42 cellular contexts compared by ENCODE assay signal in the genomic region with DNA sequence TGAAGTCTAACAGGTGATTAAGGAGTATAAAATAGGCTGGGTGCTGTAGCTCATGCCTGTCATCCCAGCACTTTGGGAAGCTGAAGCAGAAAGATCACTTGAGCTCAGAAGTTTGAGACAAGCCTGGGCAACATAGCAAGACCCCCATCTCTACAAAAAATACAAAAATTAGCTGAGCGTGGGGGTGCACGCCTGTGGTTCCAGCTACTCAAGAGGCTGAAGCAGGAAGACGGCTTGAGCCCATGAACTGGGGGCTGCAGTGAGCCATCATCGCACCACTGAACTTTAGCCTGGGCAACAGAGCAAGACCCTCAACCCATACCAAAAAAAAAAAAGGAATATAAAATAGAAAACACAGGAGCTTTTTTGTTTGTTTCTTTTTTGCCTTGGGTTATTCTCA. TPM values are rescaled to one million over a fixed set of nuclear protein-coding genes. Genes with fewer than 3 reads are reported as not detected.
"Had no signal": no experiment of that assay in that cellular context is flagged by ENCODE, and none has a peak within 500 bp of the region (broad histone marks: within the 10 kb centered on the region; RNA-seq: fewer than 3 reads in every experiment).

No MANE protein-coding gene starts in this region.

- H3K27me3 ChIP-seq: ascending aorta, body of pancreas, brain microvascular endothelial cell, breast epithelium had no signal

- H3K4me1 Mint-ChIP-seq: activated naive CD4-positive, alpha-beta T cell treated with anti-CD3 and anti-CD28 coated beads, Interleukin-2, amount 10 ng/mL, durations not matched to agents 7 days and 5 days; activated naive CD4-positive, alpha-beta T cell treated with anti-CD3 and anti-CD28 coated beads, Interleukin-2, amount 50 U/mL, for 24 hours; activated naive CD8-positive, alpha-beta T cell treated with anti-CD3 and anti-CD28 coated beads for 36 hours; activated naive CD8-positive, alpha-beta T cell treated with anti-CD3 and anti-CD28 coated beads, Interleukin-2, amount 50 U/mL, for 24 hours; activated T-helper 17 cell treated with anti-CD3 and anti-CD28 coated beads, Interleukin-2, amount 50 U/mL, for 72 hours; brain; central memory CD8-positive, alpha-beta T cell had no signal

- H3K27ac Mint-ChIP-seq: activated naive CD4-positive, alpha-beta T cell treated with anti-CD3 and anti-CD28 coated beads for 36 hours; activated naive CD4-positive, alpha-beta T cell treated with anti-CD3 and anti-CD28 coated beads, Interleukin-2, amount 10 ng/mL, durations not matched to agents 7 days and 5 days; activated naive CD4-positive, alpha-beta T cell treated with anti-CD3 and anti-CD28 coated beads, Interleukin-2, amount 50 U/mL, for 24 hours; activated naive CD4-positive, alpha-beta T cell treated with anti-CD3 and anti-CD28 coated beads, Interleukin-2, amount 50 U/mL, for 72 hours; activated naive CD8-positive, alpha-beta T cell; activated naive CD8-positive, alpha-beta T cell treated with anti-CD3 and anti-CD28 coated beads for 36 hours; activated naive CD8-positive, alpha-beta T cell treated with anti-CD3 and anti-CD28 coated beads, Interleukin-2, amount 10 ng/mL, durations not matched to agents 7 days and 5 days; activated naive CD8-positive, alpha-beta T cell treated with anti-CD3 and anti-CD28 coated beads, Interleukin-2, amount 50 U/mL, for 24 hours; activated T-cell treated with anti-CD3 and anti-CD28 coated beads, Interleukin-2, amount 50 U/mL, for 24 hours; activated T-cell treated with anti-CD3 and anti-CD28 coated beads, Interleukin-2, amount 50 U/mL, for 72 hours; activated T-helper 1 cell treated with anti-CD3 and anti-CD28 coated beads, Interleukin-12 subunit alpha, Interleukin-12 subunit beta, Interleukin-2, Interleukin-4 antibody, amounts not matched to agents 30 ng/mL and 10 ng/mL and 1 ng/mL, durations not matched to agents 14 hours and 24 hours and 36 hours; activated T-helper 17 cell treated with anti-CD3 and anti-CD28 coated beads, Interleukin-2, amount 50 U/mL, for 72 hours; activated T-helper 2 cell treated with anti-CD3 and anti-CD28 coated beads, Interferon-gamma antibody, Interleukin-2, Interleukin-4, amounts not matched to agents 10 μg/mL and 5 μg/mL and 100 μg/mL, durations not matched to agents 14 hours and 24 hours and 36 hours; brain had no signal

- H3K36me3 ChIP-seq: adrenal gland, ascending aorta, brain microvascular endothelial cell, breast epithelium, cardiac muscle cell had no signal

- DNase-seq: activated effector memory CD4-positive, alpha-beta T cell treated with anti-CD3 and anti-CD28 coated beads, Interleukin-2, amount 50 U/mL, for 16 hours; activated effector memory CD4-positive, alpha-beta T cell treated with Interleukin-2 at 50 U/mL for 16 hours; activated gamma-delta T cell; activated gamma-delta T cell treated with Interleukin-2 at 50 U/mL for 16 hours; activated naive CD4-positive, alpha-beta T cell; activated naive CD4-positive, alpha-beta T cell treated with anti-CD3 and anti-CD28 coated beads for 36 hours; activated naive CD4-positive, alpha-beta T cell treated with anti-CD3 and anti-CD28 coated beads, Interleukin-2, amount 10 ng/mL, durations not matched to agents 7 days and 5 days; activated naive CD4-positive, alpha-beta T cell treated with anti-CD3 and anti-CD28 coated beads, Interleukin-2, amount 50 U/mL, for 16 hours; activated naive CD4-positive, alpha-beta T cell treated with Interleukin-2 at 50 U/mL for 16 hours; activated naive CD8-positive, alpha-beta T cell treated with anti-CD3 and anti-CD28 coated beads for 36 hours; activated naive CD8-positive, alpha-beta T cell treated with anti-CD3 and anti-CD28 coated beads, Interleukin-2, amount 10 ng/mL, durations not matched to agents 7 days and 5 days; activated naive CD8-positive, alpha-beta T cell treated with anti-CD3 and anti-CD28 coated beads, Interleukin-2, amount 50 U/mL, for 24 hours; activated T-cell treated with anti-CD3 and anti-CD28 coated beads, Interleukin-2, amount 50 U/mL, for 24 hours; activated T-cell treated with anti-CD3 and anti-CD28 coated beads, Interleukin-2, amount 50 U/mL, for 4 hours; activated T-cell treated with anti-CD3 and anti-CD28 coated beads, Interleukin-2, amount 50 U/mL, for 48 hours; activated T-cell treated with anti-CD3 and anti-CD28 coated beads, Interleukin-2, amount 50 U/mL, for 72 hours; adrenal gland; amniotic stem cell; amygdala; anterior cingulate cortex; aorta; body of pancreas; brain microvascular endothelial cell; caudate nucleus; central memory CD4-positive, alpha-beta T cell; cerebellar nuclear complex had no signal

- FAIRE-seq: astrocyte, bronchial epithelial cell had no signal

- H3K9me3 Mint-ChIP-seq: activated naive CD4-positive, alpha-beta T cell treated with anti-CD3 and anti-CD28 coated beads for 36 hours; activated naive CD4-positive, alpha-beta T cell treated with anti-CD3 and anti-CD28 coated beads, Interleukin-2, amount 10 ng/mL, durations not matched to agents 7 days and 5 days; activated naive CD4-positive, alpha-beta T cell treated with anti-CD3 and anti-CD28 coated beads, Interleukin-2, amount 50 U/mL, for 24 hours; activated naive CD4-positive, alpha-beta T cell treated with anti-CD3 and anti-CD28 coated beads, Interleukin-2, amount 50 U/mL, for 72 hours; activated naive CD8-positive, alpha-beta T cell treated with anti-CD3 and anti-CD28 coated beads for 36 hours; activated naive CD8-positive, alpha-beta T cell treated with anti-CD3 and anti-CD28 coated beads, Interleukin-2, amount 10 ng/mL, durations not matched to agents 7 days and 5 days; activated naive CD8-positive, alpha-beta T cell treated with anti-CD3 and anti-CD28 coated beads, Interleukin-2, amount 50 U/mL, for 24 hours; activated T-cell treated with anti-CD3 and anti-CD28 coated beads, Interleukin-2, amount 50 U/mL, for 24 hours; activated T-cell treated with anti-CD3 and anti-CD28 coated beads, Interleukin-2, amount 50 U/mL, for 4 hours; activated T-cell treated with anti-CD3 and anti-CD28 coated beads, Interleukin-2, amount 50 U/mL, for 72 hours; activated T-helper 1 cell treated with anti-CD3 and anti-CD28 coated beads, Interleukin-12 subunit alpha, Interleukin-12 subunit beta, Interleukin-2, Interleukin-4 antibody, amounts not matched to agents 30 ng/mL and 10 ng/mL and 1 ng/mL, durations not matched to agents 14 hours and 24 hours and 36 hours; activated T-helper 17 cell treated with anti-CD3 and anti-CD28 coated beads, Interleukin-2, amount 50 U/mL, for 72 hours; activated T-helper 2 cell treated with anti-CD3 and anti-CD28 coated beads, Interferon-gamma antibody, Interleukin-2, Interleukin-4, amounts not matched to agents 10 μg/mL and 5 μg/mL and 100 μg/mL, durations not matched to agents 14 hours and 24 hours and 36 hours; brain; central memory CD8-positive, alpha-beta T cell had no signal

- H3K4me3 Mint-ChIP-seq: activated naive CD4-positive, alpha-beta T cell treated with anti-CD3 and anti-CD28 coated beads for 36 hours; activated naive CD4-positive, alpha-beta T cell treated with anti-CD3 and anti-CD28 coated beads, Interleukin-2, amount 10 ng/mL, durations not matched to agents 7 days and 5 days; activated naive CD4-positive, alpha-beta T cell treated with anti-CD3 and anti-CD28 coated beads, Interleukin-2, amount 50 U/mL, for 24 hours; activated naive CD8-positive, alpha-beta T cell; activated naive CD8-positive, alpha-beta T cell treated with anti-CD3 and anti-CD28 coated beads for 36 hours; activated naive CD8-positive, alpha-beta T cell treated with anti-CD3 and anti-CD28 coated beads, Interleukin-2, amount 10 ng/mL, durations not matched to agents 7 days and 5 days; activated naive CD8-positive, alpha-beta T cell treated with anti-CD3 and anti-CD28 coated beads, Interleukin-2, amount 50 U/mL, for 24 hours; activated T-cell treated with anti-CD3 and anti-CD28 coated beads, Interleukin-2, amount 50 U/mL, for 24 hours; activated T-cell treated with anti-CD3 and anti-CD28 coated beads, Interleukin-2, amount 50 U/mL, for 4 hours; activated T-cell treated with anti-CD3 and anti-CD28 coated beads, Interleukin-2, amount 50 U/mL, for 72 hours; activated T-helper 1 cell treated with anti-CD3 and anti-CD28 coated beads, Interleukin-12 subunit alpha, Interleukin-12 subunit beta, Interleukin-2, Interleukin-4 antibody, amounts not matched to agents 30 ng/mL and 10 ng/mL and 1 ng/mL, durations not matched to agents 14 hours and 24 hours and 36 hours; activated T-helper 17 cell treated with anti-CD3 and anti-CD28 coated beads, Interleukin-2, amount 50 U/mL, for 72 hours; brain; central memory CD8-positive, alpha-beta T cell had no signal

- H3K4me3 ChIP-seq: adrenal gland, ascending aorta, body of pancreas, breast epithelium, cardiac muscle cell had no signal

- ATAC-seq: activated naive CD4-positive, alpha-beta T cell treated with anti-CD3 and anti-CD28 coated beads, Interleukin-2, amount 50 U/mL, for 72 hours; activated naive CD8-positive, alpha-beta T cell treated with anti-CD3 and anti-CD28 coated beads, Interleukin-2, amount 50 U/mL, for 24 hours; activated T-cell treated with anti-CD3 and anti-CD28 coated beads, Interleukin-2, amount 50 U/mL, for 4 hours; activated T-cell treated with anti-CD3 and anti-CD28 coated beads, Interleukin-2, amount 50 U/mL, for 72 hours; activated T-helper 17 cell treated with anti-CD3 and anti-CD28 coated beads, Interleukin-2, amount 50 U/mL, for 72 hours; body of pancreas had no signal

- H3K9me3 ChIP-seq: adrenal gland, ascending aorta, body of pancreas, breast epithelium had no signal

- H3K36me3 Mint-ChIP-seq: activated naive CD4-positive, alpha-beta T cell treated with anti-CD3 and anti-CD28 coated beads, Interleukin-2, amount 10 ng/mL, durations not matched to agents 7 days and 5 days; activated naive CD4-positive, alpha-beta T cell treated with anti-CD3 and anti-CD28 coated beads, Interleukin-2, amount 50 U/mL, for 24 hours; activated naive CD8-positive, alpha-beta T cell; activated naive CD8-positive, alpha-beta T cell treated with anti-CD3 and anti-CD28 coated beads for 36 hours; activated naive CD8-positive, alpha-beta T cell treated with anti-CD3 and anti-CD28 coated beads, Interleukin-2, amount 10 ng/mL, durations not matched to agents 7 days and 5 days; brain had no signal

- H3K4me1 ChIP-seq: adrenal gland, ascending aorta, body of pancreas, breast epithelium had no signal

- H3K27ac ChIP-seq: adrenal gland, ascending aorta, body of pancreas, brain microvascular endothelial cell, breast epithelium, cardiac muscle cell had no signal

RNA-seq across cellular contexts. Expression of a gene that starts 55.0 kb away (rescaled TPM):
- total RNA-seq: activated naive CD4-positive, alpha-beta T cell treated with anti-CD3 and anti-CD28 coated beads for 36 hours; activated naive CD4-positive, alpha-beta T cell treated with anti-CD3 and anti-CD28 coated beads, Interleukin-2, amount 50 U/mL, for 72 hours; activated naive CD8-positive, alpha-beta T cell treated with anti-CD3 and anti-CD28 coated beads, Interleukin-2, amount 10 ng/mL, durations not matched to agents 7 days and 5 days; activated T-cell treated with anti-CD3 and anti-CD28 coated beads, Interleukin-2, amount 50 U/mL, for 4 hours; activated T-cell treated with anti-CD3 and anti-CD28 coated beads, Interleukin-2, amount 50 U/mL, for 72 hours; activated T-helper 17 cell treated with anti-CD3 and anti-CD28 coated beads, Interleukin-2, amount 50 U/mL, for 72 hours; activated T-helper 2 cell treated with anti-CD3 and anti-CD28 coated beads, Interferon-gamma antibody, Interleukin-2, Interleukin-4, amounts not matched to agents 10 μg/mL and 5 μg/mL and 100 μg/mL, durations not matched to agents 14 hours and 24 hours and 36 hours; adrenal gland; ascending aorta; astrocyte; bronchial epithelial cell; cardiac muscle cell; cardiac septum; cerebellum; chondrocyte had no signal
- polyA plus RNA-seq: cardiac muscle cell had no signal
